ENCODE assay signal across 1 cellular context in genomic region chr17:55750750-55751641, GRCh38.
TF ChIP-seq lines count a peak whose summit lies in the region.

PCTP (plus strand) TSS chr17:55751051; CDS start chr17:55751104, 53 bp downstream.

TF ChIP-seq in HepG2, 621 proteins besides CTCF, POLR2A, EP300 and RAD21 (continued from another document and continues in another):
- TF ChIP-seq, protein P1, sequence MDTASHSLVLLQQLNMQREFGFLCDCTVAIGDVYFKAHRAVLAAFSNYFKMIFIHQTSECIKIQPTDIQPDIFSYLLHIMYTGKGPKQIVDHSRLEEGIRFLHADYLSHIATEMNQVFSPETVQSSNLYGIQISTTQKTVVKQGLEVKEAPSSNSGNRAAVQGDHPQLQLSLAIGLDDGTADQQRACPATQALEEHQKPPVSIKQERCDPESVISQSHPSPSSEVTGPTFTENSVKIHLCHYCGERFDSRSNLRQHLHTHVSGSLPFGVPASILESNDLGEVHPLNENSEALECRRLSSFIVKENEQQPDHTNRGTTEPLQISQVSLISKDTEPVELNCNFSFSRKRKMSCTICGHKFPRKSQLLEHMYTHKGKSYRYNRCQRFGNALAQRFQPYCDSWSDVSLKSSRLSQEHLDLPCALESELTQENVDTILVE (CRISPR knock-in tag; IDR thresholded peaks at IDR 0.05), result peak; percentile 89
- no peak for TF ChIP-seq TEAD2 (CRISPR knock-in tag; IDR thresholded peaks at IDR 0.05)
- TF ChIP-seq KDM5B (CRISPR knock-in tag; IDR thresholded peaks at IDR 0.05; ENCODE audit: borderline replicate concordance), result peak; percentile 90; the same call in 1 of the 2 replicates
- TF ChIP-seq FOXA3 (CRISPR knock-in tag; IDR thresholded peaks at IDR 0.05), result peak; percentile 49
- TF ChIP-seq ZNF749 (CRISPR knock-in tag; IDR thresholded peaks at IDR 0.05; ENCODE audit: borderline replicate concordance), result peak; percentile 83; the same call in 1 of the 2 replicates
- TF ChIP-seq ZNF841 (CRISPR knock-in tag; IDR thresholded peaks at IDR 0.05; ENCODE audit: borderline replicate concordance), result no peak
- TF ChIP-seq, protein P2, sequence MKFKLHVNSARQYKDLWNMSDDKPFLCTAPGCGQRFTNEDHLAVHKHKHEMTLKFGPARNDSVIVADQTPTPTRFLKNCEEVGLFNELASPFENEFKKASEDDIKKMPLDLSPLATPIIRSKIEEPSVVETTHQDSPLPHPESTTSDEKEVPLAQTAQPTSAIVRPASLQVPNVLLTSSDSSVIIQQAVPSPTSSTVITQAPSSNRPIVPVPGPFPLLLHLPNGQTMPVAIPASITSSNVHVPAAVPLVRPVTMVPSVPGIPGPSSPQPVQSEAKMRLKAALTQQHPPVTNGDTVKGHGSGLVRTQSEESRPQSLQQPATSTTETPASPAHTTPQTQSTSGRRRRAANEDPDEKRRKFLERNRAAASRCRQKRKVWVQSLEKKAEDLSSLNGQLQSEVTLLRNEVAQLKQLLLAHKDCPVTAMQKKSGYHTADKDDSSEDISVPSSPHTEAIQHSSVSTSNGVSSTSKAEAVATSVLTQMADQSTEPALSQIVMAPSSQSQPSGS (CRISPR knock-in tag; IDR thresholded peaks at IDR 0.05), result peak; percentile 46; the same call in 1 of the 2 replicates
- TF ChIP-seq ZNF563 (CRISPR knock-in tag; IDR thresholded peaks at IDR 0.05), result peak; percentile 68
- TF ChIP-seq CENPT (CRISPR knock-in tag; IDR thresholded peaks at IDR 0.05; ENCODE audit: low read depth), result 0 out of 2 replicates have a peak, but pooled peaks have one; percentile 66
- no peak; the same call in none of the 2 replicates for TF ChIP-seq CSRNP1 (CRISPR knock-in tag; IDR thresholded peaks at IDR 0.05)
- TF ChIP-seq ADNP (CRISPR knock-in tag; IDR thresholded peaks at IDR 0.05), result no peak
- TF ChIP-seq FOSL2 (CRISPR knock-in tag; IDR thresholded peaks at IDR 0.05), result peak; percentile 41; the same call in 1 of the 2 replicates
- peak; percentile 60; the same call in 1 of the 2 replicates for TF ChIP-seq DNMT3B (CRISPR knock-in tag; conservative IDR thresholded peaks at IDR 0.05)
- TF ChIP-seq ZNF263 (CRISPR knock-in tag; IDR thresholded peaks at IDR 0.05), result peak; percentile 83
- peak; percentile 53; the same call in 1 of the 2 replicates for TF ChIP-seq ZNF446 (CRISPR knock-in tag; IDR thresholded peaks at IDR 0.05)
- TF ChIP-seq MIXL1 (CRISPR knock-in tag; IDR thresholded peaks at IDR 0.05), result peak; percentile 70
- TF ChIP-seq, protein P3, sequence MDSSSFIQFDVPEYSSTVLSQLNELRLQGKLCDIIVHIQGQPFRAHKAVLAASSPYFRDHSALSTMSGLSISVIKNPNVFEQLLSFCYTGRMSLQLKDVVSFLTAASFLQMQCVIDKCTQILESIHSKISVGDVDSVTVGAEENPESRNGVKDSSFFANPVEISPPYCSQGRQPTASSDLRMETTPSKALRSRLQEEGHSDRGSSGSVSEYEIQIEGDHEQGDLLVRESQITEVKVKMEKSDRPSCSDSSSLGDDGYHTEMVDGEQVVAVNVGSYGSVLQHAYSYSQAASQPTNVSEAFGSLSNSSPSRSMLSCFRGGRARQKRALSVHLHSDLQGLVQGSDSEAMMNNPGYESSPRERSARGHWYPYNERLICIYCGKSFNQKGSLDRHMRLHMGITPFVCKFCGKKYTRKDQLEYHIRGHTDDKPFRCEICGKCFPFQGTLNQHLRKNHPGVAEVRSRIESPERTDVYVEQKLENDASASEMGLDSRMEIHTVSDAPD (CRISPR knock-in tag; IDR thresholded peaks at IDR 0.05), result 0 out of 2 replicates have a peak, but pooled peaks have one; percentile 9
- TF ChIP-seq, protein P4, sequence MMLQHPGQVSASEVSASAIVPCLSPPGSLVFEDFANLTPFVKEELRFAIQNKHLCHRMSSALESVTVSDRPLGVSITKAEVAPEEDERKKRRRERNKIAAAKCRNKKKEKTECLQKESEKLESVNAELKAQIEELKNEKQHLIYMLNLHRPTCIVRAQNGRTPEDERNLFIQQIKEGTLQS (CRISPR knock-in tag; IDR thresholded peaks at IDR 0.05), result no peak
- TF ChIP-seq, protein P5, sequence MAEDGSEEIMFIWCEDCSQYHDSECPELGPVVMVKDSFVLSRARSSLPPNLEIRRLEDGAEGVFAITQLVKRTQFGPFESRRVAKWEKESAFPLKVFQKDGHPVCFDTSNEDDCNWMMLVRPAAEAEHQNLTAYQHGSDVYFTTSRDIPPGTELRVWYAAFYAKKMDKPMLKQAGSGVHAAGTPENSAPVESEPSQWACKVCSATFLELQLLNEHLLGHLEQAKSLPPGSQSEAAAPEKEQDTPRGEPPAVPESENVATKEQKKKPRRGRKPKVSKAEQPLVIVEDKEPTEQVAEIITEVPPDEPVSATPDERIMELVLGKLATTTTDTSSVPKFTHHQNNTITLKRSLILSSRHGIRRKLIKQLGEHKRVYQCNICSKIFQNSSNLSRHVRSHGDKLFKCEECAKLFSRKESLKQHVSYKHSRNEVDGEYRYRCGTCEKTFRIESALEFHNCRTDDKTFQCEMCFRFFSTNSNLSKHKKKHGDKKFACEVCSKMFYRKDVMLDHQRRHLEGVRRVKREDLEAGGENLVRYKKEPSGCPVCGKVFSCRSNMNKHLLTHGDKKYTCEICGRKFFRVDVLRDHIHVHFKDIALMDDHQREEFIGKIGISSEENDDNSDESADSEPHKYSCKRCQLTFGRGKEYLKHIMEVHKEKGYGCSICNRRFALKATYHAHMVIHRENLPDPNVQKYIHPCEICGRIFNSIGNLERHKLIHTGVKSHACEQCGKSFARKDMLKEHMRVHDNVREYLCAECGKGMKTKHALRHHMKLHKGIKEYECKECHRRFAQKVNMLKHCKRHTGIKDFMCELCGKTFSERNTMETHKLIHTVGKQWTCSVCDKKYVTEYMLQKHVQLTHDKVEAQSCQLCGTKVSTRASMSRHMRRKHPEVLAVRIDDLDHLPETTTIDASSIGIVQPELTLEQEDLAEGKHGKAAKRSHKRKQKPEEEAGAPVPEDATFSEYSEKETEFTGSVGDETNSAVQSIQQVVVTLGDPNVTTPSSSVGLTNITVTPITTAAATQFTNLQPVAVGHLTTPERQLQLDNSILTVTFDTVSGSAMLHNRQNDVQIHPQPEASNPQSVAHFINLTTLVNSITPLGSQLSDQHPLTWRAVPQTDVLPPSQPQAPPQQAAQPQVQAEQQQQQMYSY (CRISPR knock-in tag; IDR thresholded peaks at IDR 0.05), result peak; percentile 75; the same call in 1 of the 2 replicates
- peak; percentile 97 for TF ChIP-seq ZNF451 (CRISPR knock-in tag; IDR thresholded peaks at IDR 0.05)
- TF ChIP-seq MIER2 (CRISPR knock-in tag; IDR thresholded peaks at IDR 0.05), result peak; percentile 64
- TF ChIP-seq HOMEZ (CRISPR knock-in tag; IDR thresholded peaks at IDR 0.05; ENCODE audit: low read depth), result peak; percentile 78; the same call in 1 of the 2 replicates
- no peak for TF ChIP-seq SP140L (CRISPR knock-in tag; IDR thresholded peaks at IDR 0.05; ENCODE audit: borderline replicate concordance)
- TF ChIP-seq, protein P6, sequence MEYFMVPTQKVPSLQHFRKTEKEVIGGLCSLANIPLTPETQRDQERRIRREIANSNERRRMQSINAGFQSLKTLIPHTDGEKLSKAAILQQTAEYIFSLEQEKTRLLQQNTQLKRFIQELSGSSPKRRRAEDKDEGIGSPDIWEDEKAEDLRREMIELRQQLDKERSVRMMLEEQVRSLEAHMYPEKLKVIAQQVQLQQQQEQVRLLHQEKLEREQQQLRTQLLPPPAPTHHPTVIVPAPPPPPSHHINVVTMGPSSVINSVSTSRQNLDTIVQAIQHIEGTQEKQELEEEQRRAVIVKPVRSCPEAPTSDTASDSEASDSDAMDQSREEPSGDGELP (IDR thresholded peaks at IDR 0.05; ENCODE audit: borderline replicate concordance, low read depth), result peak; percentile 45; the same call in 1 of the 2 replicates
- 0 out of 2 replicates have a peak, but pooled peaks have one; percentile 65 for TF ChIP-seq ZNF550 (CRISPR knock-in tag; IDR thresholded peaks at IDR 0.05; ENCODE audit: borderline replicate concordance)
- 0 out of 2 replicates have a peak, but pooled peaks have one; percentile 49 for TF ChIP-seq ZBTB44 (CRISPR knock-in tag; IDR thresholded peaks at IDR 0.05)
- no peak for TF ChIP-seq HNRNPH1 (optimal IDR thresholded peaks at IDR 0.05; ENCODE audit: low read depth, low read length)
- peak; percentile 54 for TF ChIP-seq RARA (CRISPR knock-in tag; IDR thresholded peaks at IDR 0.05)
- peak; percentile 94; the same call in 1 of the 2 replicates for TF ChIP-seq ZNF567 (CRISPR knock-in tag; IDR thresholded peaks at IDR 0.05; ENCODE audit: borderline replicate concordance)
- peak; percentile 86; the same call in 1 of the 2 replicates for TF ChIP-seq ZFP41 (CRISPR knock-in tag; IDR thresholded peaks at IDR 0.05; ENCODE audit: borderline replicate concordance)
- TF ChIP-seq CEBPG (CRISPR knock-in tag; IDR thresholded peaks at IDR 0.05), result peak; percentile 25; the same call in 1 of the 2 replicates
- peak; percentile 98; the same call in 1 of the 2 replicates for TF ChIP-seq ZNF839 (CRISPR knock-in tag; IDR thresholded peaks at IDR 0.05; ENCODE audit: borderline replicate concordance)
- TF ChIP-seq KLF11 (CRISPR knock-in tag; IDR thresholded peaks at IDR 0.05), result peak; percentile 86; the same call in 1 of the 2 replicates
- peak; percentile 90; the same call in 1 of the 2 replicates for TF ChIP-seq CBFB (CRISPR knock-in tag; IDR thresholded peaks at IDR 0.05)
- TF ChIP-seq CBX5 (CRISPR knock-in tag; IDR thresholded peaks at IDR 0.05; ENCODE audit: borderline replicate concordance), result peak; percentile 85; the same call in 1 of the 2 replicates
- TF ChIP-seq ZNF710 (CRISPR knock-in tag; IDR thresholded peaks at IDR 0.05; ENCODE audit: borderline replicate concordance), result peak; percentile 56
- TF ChIP-seq ZNF24 (IDR thresholded peaks at IDR 0.05), result no peak
- peak; percentile 61 for TF ChIP-seq YY1 (IDR thresholded peaks at IDR 0.05; ENCODE audit: insufficient read depth, insufficient replicate concordance, low read depth, low read length)
- peak; percentile 53; the same call in 1 of the 2 replicates for TF ChIP-seq ARNT2 (CRISPR knock-in tag; IDR thresholded peaks at IDR 0.05; ENCODE audit: low read depth)
- TF ChIP-seq ZXDC (CRISPR knock-in tag; IDR thresholded peaks at IDR 0.05), result peak; percentile 92
